1 cellular context compared by ENCODE assay signal in the genomic region with DNA sequence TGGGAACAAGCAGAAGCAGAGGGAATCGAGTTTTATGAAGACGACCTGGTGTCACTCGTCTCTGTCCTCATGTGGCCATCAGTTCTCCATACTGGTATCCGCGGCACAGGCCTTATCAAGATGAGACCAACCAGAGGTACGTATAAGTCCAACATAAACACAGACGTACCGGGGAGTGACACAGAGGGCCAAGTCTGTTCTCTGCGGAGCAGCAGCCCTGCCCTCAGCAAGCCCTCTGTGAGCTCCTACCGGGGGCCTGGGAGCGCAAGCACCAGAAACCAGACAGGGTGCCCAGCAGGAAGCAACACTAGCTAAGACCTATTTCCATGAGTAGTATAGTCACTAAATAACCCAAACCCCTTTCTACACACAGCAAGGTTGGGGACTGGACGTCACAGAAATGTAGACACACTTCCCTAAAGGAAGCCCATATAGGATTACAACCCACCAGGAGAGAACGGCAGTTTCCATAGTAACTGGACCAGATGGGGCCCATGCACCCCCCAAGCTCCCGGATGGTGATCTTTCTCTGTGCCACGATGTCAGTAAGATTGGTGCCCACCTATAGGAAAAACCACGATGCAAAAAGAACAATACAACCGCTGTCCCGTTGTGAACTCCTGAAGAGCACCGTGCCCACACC.
TF ChIP-seq lines count a peak whose summit lies in the region.

No MANE protein-coding gene starts in this region.

TF ChIP-seq in GM23338, 12 proteins besides CTCF, POLR2A, EP300 and RAD21 (continued from another document):
- TF ChIP-seq, protein P1, sequence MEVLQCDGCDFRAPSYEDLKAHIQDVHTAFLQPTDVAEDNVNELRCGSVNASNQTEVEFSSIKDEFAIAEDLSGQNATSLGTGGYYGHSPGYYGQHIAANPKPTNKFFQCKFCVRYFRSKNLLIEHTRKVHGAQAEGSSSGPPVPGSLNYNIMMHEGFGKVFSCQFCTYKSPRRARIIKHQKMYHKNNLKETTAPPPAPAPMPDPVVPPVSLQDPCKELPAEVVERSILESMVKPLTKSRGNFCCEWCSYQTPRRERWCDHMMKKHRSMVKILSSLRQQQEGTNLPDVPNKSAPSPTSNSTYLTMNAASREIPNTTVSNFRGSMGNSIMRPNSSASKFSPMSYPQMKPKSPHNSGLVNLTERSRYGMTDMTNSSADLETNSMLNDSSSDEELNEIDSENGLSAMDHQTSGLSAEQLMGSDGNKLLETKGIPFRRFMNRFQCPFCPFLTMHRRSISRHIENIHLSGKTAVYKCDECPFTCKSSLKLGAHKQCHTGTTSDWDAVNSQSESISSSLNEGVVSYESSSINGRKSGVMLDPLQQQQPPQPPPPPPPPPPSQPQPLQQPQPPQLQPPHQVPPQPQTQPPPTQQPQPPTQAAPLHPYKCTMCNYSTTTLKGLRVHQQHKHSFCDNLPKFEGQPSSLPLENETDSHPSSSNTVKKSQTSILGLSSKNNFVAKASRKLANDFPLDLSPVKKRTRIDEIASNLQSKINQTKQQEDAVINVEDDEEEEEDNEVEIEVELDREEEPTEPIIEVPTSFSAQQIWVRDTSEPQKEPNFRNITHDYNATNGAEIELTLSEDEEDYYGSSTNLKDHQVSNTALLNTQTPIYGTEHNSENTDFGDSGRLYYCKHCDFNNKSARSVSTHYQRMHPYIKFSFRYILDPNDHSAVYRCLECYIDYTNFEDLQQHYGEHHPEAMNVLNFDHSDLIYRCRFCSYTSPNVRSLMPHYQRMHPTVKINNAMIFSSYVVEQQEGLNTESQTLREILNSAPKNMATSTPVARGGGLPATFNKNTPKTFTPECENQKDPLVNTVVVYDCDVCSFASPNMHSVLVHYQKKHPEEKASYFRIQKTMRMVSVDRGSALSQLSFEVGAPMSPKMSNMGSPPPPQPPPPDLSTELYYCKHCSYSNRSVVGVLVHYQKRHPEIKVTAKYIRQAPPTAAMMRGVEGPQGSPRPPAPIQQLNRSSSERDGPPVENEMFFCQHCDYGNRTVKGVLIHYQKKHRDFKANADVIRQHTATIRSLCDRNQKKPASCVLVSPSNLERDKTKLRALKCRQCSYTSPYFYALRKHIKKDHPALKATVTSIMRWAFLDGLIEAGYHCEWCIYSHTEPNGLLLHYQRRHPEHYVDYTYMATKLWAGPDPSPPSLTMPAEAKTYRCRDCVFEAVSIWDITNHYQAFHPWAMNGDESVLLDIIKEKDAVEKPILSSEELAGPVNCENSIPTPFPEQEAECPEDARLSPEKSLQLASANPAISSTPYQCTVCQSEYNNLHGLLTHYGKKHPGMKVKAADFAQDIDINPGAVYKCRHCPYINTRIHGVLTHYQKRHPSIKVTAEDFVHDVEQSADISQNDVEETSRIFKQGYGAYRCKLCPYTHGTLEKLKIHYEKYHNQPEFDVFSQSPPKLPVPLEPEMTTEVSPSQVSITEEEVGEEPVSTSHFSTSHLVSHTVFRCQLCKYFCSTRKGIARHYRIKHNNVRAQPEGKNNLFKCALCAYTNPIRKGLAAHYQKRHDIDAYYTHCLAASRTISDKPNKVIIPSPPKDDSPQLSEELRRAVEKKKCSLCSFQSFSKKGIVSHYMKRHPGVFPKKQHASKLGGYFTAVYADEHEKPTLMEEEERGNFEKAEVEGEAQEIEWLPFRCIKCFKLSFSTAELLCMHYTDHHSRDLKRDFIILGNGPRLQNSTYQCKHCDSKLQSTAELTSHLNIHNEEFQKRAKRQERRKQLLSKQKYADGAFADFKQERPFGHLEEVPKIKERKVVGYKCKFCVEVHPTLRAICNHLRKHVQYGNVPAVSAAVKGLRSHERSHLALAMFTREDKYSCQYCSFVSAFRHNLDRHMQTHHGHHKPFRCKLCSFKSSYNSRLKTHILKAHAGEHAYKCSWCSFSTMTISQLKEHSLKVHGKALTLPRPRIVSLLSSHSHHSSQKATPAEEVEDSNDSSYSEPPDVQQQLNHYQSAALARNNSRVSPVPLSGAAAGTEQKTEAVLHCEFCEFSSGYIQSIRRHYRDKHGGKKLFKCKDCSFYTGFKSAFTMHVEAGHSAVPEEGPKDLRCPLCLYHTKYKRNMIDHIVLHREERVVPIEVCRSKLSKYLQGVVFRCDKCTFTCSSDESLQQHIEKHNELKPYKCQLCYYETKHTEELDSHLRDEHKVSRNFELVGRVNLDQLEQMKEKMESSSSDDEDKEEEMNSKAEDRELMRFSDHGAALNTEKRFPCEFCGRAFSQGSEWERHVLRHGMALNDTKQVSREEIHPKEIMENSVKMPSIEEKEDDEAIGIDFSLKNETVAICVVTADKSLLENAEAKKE (CRISPR knock-in tag; IDR thresholded peaks at IDR 0.05): no peak
- no peak for TF ChIP-seq ZNF331 (CRISPR knock-in tag; IDR thresholded peaks at IDR 0.05; ENCODE audit: low read depth)
- TF ChIP-seq, protein P2, sequence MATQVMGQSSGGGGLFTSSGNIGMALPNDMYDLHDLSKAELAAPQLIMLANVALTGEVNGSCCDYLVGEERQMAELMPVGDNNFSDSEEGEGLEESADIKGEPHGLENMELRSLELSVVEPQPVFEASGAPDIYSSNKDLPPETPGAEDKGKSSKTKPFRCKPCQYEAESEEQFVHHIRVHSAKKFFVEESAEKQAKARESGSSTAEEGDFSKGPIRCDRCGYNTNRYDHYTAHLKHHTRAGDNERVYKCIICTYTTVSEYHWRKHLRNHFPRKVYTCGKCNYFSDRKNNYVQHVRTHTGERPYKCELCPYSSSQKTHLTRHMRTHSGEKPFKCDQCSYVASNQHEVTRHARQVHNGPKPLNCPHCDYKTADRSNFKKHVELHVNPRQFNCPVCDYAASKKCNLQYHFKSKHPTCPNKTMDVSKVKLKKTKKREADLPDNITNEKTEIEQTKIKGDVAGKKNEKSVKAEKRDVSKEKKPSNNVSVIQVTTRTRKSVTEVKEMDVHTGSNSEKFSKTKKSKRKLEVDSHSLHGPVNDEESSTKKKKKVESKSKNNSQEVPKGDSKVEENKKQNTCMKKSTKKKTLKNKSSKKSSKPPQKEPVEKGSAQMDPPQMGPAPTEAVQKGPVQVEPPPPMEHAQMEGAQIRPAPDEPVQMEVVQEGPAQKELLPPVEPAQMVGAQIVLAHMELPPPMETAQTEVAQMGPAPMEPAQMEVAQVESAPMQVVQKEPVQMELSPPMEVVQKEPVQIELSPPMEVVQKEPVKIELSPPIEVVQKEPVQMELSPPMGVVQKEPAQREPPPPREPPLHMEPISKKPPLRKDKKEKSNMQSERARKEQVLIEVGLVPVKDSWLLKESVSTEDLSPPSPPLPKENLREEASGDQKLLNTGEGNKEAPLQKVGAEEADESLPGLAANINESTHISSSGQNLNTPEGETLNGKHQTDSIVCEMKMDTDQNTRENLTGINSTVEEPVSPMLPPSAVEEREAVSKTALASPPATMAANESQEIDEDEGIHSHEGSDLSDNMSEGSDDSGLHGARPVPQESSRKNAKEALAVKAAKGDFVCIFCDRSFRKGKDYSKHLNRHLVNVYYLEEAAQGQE (IDR thresholded peaks at IDR 0.05; ENCODE audit: unreplicated experiment): no peak
